Comparison of ENCODE assay signal across 8 cellular contexts in the genomic region with DNA sequence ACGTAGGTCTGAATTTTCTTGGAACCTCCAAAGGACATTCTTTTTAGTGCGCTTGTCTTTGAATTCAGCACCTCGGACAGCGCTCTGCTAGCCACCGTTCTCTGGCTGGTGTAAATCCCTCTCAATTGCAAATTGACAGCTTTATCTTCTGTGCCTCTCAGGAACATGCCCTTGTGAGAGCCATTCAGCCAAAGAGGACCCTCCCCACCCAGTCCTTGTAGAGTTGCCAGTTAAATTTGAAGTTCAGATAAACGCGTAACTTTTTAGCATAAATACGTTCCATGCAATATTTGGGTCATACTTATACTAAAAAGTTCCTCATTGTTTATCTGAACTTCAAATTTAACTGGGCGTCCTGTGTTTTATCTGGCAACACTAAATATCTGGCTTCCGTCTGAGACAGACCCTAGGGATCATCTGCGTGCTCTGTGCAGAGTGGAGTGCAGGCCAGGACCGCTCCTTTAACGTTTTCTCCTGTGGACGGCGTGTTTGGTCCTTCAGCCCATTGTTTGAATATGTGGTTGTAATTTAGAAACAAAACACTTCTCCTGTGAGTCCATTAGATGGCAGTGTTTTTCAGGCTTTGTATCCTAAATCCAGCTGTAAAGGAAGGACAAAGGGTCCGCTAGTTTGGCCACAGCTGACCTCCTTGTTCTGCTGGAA. TPM values are rescaled to one million over a fixed set of nuclear protein-coding genes. Genes with fewer than 3 reads are reported as not detected.
DNase-seq lines count a peak whose midpoint lies in the region; ATAC-seq and TF ChIP-seq lines count a peak whose summit lies in the region.

No MANE protein-coding gene starts in this region.

- TF ChIP-seq CTCF in Peyer's patch (IDR thresholded peaks at IDR 0.05) = peak in 5 of 6 experiments; percentile 15 to 49 (median 40)
- peak; percentile 63 for TF ChIP-seq CTCF in left ventricle myocardium inferior (IDR thresholded peaks at IDR 0.05; ENCODE audit: borderline replicate concordance)
- peak; percentile 64 for TF ChIP-seq CTCF in retinal pigment epithelial cell (conservative IDR thresholded peaks at IDR 0.05; ENCODE audit: low read depth, low read length)

- no peak for ATAC-seq in activated naive CD8-positive, alpha-beta T cell treated with anti-CD3 and anti-CD28 coated beads, Interleukin-2, amount 50 U/mL, for 24 hours
- ATAC-seq in HG03432 (IDR thresholded peaks at IDR 0.05; ENCODE audit: unreplicated experiment) (no peak), HG02678 (IDR thresholded peaks at IDR 0.05; ENCODE audit: unreplicated experiment) (no peak)

- DNase-seq in DMS 273 (lab: John Stamatoyannopoulos, UW; ENCODE audit: unreplicated experiment) (peak; percentile 75), Peyer's patch (peak in 2 of 3 donors; percentile 23 to 84), left ventricle myocardium inferior (peak; percentile 61), retinal pigment epithelial cell (ENCODE audit: low read depth) (peak; percentile 28)
- DNase-seq in activated naive CD8-positive, alpha-beta T cell treated with anti-CD3 and anti-CD28 coated beads, Interleukin-2, amount 50 U/mL, for 24 hours = peak; percentile 36

- peak overlapping the region; percentile 33 for H3K4me3 ChIP-seq in HUES64 (ENCODE audit: low read length)
- no peak overlapping the region for H3K4me3 ChIP-seq in Peyer's patch
- no peak overlapping the region for H3K4me3 ChIP-seq in left ventricle myocardium inferior
- H3K4me3 ChIP-seq in retinal pigment epithelial cell (ENCODE audit: low read length) = no peak overlapping the region

- no peaks in the 10 kb centered on the region for H3K27me3 Mint-ChIP-seq in activated naive CD8-positive, alpha-beta T cell treated with anti-CD3 and anti-CD28 coated beads, Interleukin-2, amount 50 U/mL, for 24 hours

- H3K27me3 ChIP-seq in HUES64 (ENCODE audit: insufficient read depth, low read length) = no peaks in the 10 kb centered on the region
- H3K27me3 ChIP-seq in Peyer's patch = no peaks in the 10 kb centered on the region
- no peaks in the 10 kb centered on the region for H3K27me3 ChIP-seq in left ventricle myocardium inferior (ENCODE audit: low read depth)

- no peaks in the 10 kb centered on the region for H3K9me3 Mint-ChIP-seq in activated naive CD8-positive, alpha-beta T cell treated with anti-CD3 and anti-CD28 coated beads, Interleukin-2, amount 50 U/mL, for 24 hours

- H3K36me3 Mint-ChIP-seq in activated naive CD8-positive, alpha-beta T cell treated with anti-CD3 and anti-CD28 coated beads, Interleukin-2, amount 50 U/mL, for 24 hours (ENCODE audit: low read depth) = peaks cover 41% of the 10 kb centered on the region

- H3K4me1 Mint-ChIP-seq in activated naive CD8-positive, alpha-beta T cell treated with anti-CD3 and anti-CD28 coated beads, Interleukin-2, amount 50 U/mL, for 24 hours = peaks cover 8% of the 10 kb centered on the region

- H3K27ac ChIP-seq in HUES64 (ENCODE audit: low read depth, low read length) = no peak overlapping the region
- H3K27ac ChIP-seq in Peyer's patch = no peak overlapping the region
- H3K27ac ChIP-seq in left ventricle myocardium inferior (replicated peaks) = no peak overlapping the region

- no peak overlapping the region for H3K27ac Mint-ChIP-seq in activated naive CD8-positive, alpha-beta T cell treated with anti-CD3 and anti-CD28 coated beads, Interleukin-2, amount 50 U/mL, for 24 hours

- no peak overlapping the region for H3K4me3 Mint-ChIP-seq in activated naive CD8-positive, alpha-beta T cell treated with anti-CD3 and anti-CD28 coated beads, Interleukin-2, amount 50 U/mL, for 24 hours

- H3K4me1 ChIP-seq in HUES64 (ENCODE audit: insufficient read depth, low read length) (peaks cover 7% of the 10 kb centered on the region), Peyer's patch (peaks cover 0 to 6% (median 0%) of the 10 kb centered on the region in 4 donors), left ventricle myocardium inferior (peaks cover 12% of the 10 kb centered on the region)

- H3K36me3 ChIP-seq in HUES64 (ENCODE audit: insufficient read depth, low read length) = no peaks in the 10 kb centered on the region
- H3K36me3 ChIP-seq in Peyer's patch = no peaks in the 10 kb centered on the region
- no peaks in the 10 kb centered on the region for H3K36me3 ChIP-seq in left ventricle myocardium inferior

- WGBS in HUES64 = 4% methylated on average over 16 of the region's 16 CpGs

- H3K9ac ChIP-seq in HUES64 (ENCODE audit: low read depth, low read length) = no peak overlapping the region

- intact Hi-C loops in left ventricle myocardium inferior (cut with micrococcal nuclease) = loop anchor here (10.0 kb wide), 2 partner anchors 132 to 202 kb away; a partner anchor contains a TSS

- no peak for TF ChIP-seq POLR2A in Peyer's patch (IDR thresholded peaks at IDR 0.05)

- H3K9me3 ChIP-seq in HUES64 (ENCODE audit: insufficient read depth, low read depth, low read length) (no peaks in the 10 kb centered on the region), Peyer's patch (no peaks in the 10 kb centered on the region), left ventricle myocardium inferior (replicated peaks) (no peaks in the 10 kb centered on the region)

RNA-seq across cellular contexts. Expression of a gene that starts 7.0 kb away (rescaled TPM):
- 3.6 TPM for polyA plus RNA-seq in HUES64 (2013, experiment 1 of 2)
- 3.7 TPM for polyA plus RNA-seq in HUES64 (2013, experiment 2 of 2)
- total RNA-seq in Peyer's patch (10 to 100 TPM in 2 of 4 donors, 1 to 10 TPM in 2; 5.4 to 26.4 (median 10.1) TPM), left ventricle myocardium inferior (31.0 TPM)
